ENCODE assay signal across 8 cellular contexts in the genomic region with DNA sequence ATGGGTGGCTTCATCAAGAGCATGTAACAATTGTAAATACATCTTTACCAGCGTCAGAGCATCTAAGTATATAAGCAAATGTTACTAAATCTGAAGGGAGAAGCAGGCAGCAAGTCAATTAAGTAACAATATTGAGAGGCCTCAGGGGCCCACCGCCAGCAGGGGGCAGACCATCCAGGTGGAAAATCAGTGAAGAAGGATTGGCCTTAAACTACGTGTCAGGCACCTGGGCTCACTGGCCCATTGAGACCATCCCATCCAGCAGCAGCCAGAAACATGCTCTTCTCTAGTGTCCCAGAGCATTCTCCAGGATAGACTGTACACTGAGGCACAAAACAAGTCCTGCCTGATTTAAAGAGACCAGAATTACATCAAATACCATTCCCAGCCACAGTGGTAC.
DNase-seq lines count a peak whose midpoint lies in the region; ATAC-seq and TF ChIP-seq lines count a peak whose summit lies in the region.

No MANE protein-coding gene starts in this region.

- no peak for TF ChIP-seq POLR2A in sigmoid colon (IDR thresholded peaks at IDR 0.05)

- WGBS in sigmoid colon, 2 donors: 21 to 37% methylated on average over 3 of the region's 3 CpGs

- POLR2A ChIA-PET in A673 (lab: Charles Lee; ENCODE audit: low non-redundant PET): no interaction called here

- ATAC-seq in left lobe of liver (peak; percentile 80), HG03139 (IDR thresholded peaks at IDR 0.05; ENCODE audit: unreplicated experiment) (no peak)

- no peak for TF ChIP-seq EP300 in sigmoid colon (IDR thresholded peaks at IDR 0.05)

- H3K4me1 ChIP-seq in A673 (ENCODE audit: insufficient read depth, low read length, poor library complexity, severe bottlenecking) (peaks cover 37% of the 10 kb centered on the region), sigmoid colon (no peaks in the 10 kb centered on the region)

- no TSS peak for BruUV-seq in A673 (replicated peaks; lab: Mats Ljungman, UMichigan)

- CTCF ChIA-PET in A673 (lab: Charles Lee): no interaction called here

- H3K36me3 ChIP-seq in A673 (ENCODE audit: insufficient read depth, low read length, poor library complexity, severe bottlenecking): no peaks in the 10 kb centered on the region
- H3K36me3 ChIP-seq in sigmoid colon: no peaks in the 10 kb centered on the region

- peak; percentile 55 for TF ChIP-seq CTCF in A673 (conservative IDR thresholded peaks at IDR 0.05; ENCODE audit: low read depth, low read length)
- TF ChIP-seq CTCF in GM12865 (IDR thresholded peaks at IDR 0.05; ENCODE audit: insufficient read depth, low read depth, low read length, missing control alignments): peak; percentile 50
- TF ChIP-seq CTCF in sigmoid colon (IDR thresholded peaks at IDR 0.05): peak in 2 of 4 experiments; percentile 12 to 21

- intact Hi-C loops in A673 (cut with micrococcal nuclease; ENCODE audit: unreplicated experiment) (no loop called here), sigmoid colon (cut with DNase I) (no loop called here)

- H3K9me3 ChIP-seq in A673 (ENCODE audit: low read depth, low read length, poor library complexity, severe bottlenecking) (no peaks in the 10 kb centered on the region), sigmoid colon (no peaks in the 10 kb centered on the region)

- H3K27me3 ChIP-seq in A673 (replicated peaks; ENCODE audit: insufficient read depth, low read depth, low read length, poor library complexity): no peaks in the 10 kb centered on the region
- H3K27me3 ChIP-seq in sigmoid colon: no peaks in the 10 kb centered on the region

- H3K4me3 ChIP-seq in A673 (ENCODE audit: low read depth, low read length, poor library complexity, severe bottlenecking): peak overlapping the region; percentile 11
- no peak overlapping the region for H3K4me3 ChIP-seq in GM12865 (ENCODE audit: low read depth, low read length)
- no peak overlapping the region for H3K4me3 ChIP-seq in sigmoid colon

- DNase-seq in A673 (ENCODE audit: low spot score) (no peak), GM12865 (ENCODE audit: low read depth) (peak; percentile 23), NCI-H1092 (lab: John Stamatoyannopoulos, UW) (peak; percentile 25), astrocyte of the hippocampus (ENCODE audit: low read depth, low spot score) (peak; percentile 39), left lobe of liver (ENCODE audit: low spot score) (no peak), sigmoid colon (no peak), AG08396 (ENCODE audit: low spot score) (no peak)

- H3K27ac ChIP-seq in A673 (ENCODE audit: low read depth, low read length, poor library complexity, severe bottlenecking): peak overlapping the region; percentile 83
- no peak overlapping the region for H3K27ac ChIP-seq in sigmoid colon

Comparison
In these comparisons a context has a peak if more than half of its experiments do, and no peak if none do; other contexts are left out.
1. DNase-seq: peak in GM12865 (single experiment), NCI-H1092 (single experiment) and astrocyte of the hippocampus (single experiment); none in A673 (single experiment), left lobe of liver (single experiment), sigmoid colon (single experiment) and AG08396 (single experiment).